Comparison of ENCODE assay signal across 1 cellular context in the genomic region with DNA sequence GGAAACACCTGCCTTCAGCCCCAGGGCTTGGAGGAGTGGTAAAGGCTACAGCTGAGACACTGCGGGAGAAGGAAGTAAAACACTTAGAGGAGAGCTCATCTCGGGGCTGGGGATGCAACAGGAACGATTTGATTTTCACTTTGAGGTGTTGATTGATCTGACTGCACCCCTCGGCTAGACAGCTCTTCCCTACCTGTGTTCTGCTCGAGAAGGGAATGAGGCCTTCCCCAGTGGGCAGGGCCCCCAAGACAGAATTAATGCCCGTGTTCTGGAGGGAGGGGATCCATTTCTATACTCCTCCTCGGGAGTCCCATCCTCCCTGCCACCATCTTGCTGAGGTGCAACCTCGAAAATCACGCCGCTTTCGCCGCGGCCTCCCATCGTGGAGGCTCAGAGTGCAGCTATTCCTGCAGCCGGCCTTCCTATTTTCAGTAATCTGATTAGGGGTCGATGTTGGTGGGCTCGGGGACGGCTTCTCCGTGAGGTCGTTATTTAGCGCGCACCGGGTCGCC.
A peak's percentile ranks its signal among the peaks of the same experiment; 100 is the strongest.
TF ChIP-seq lines count a peak whose summit lies in the region.

No MANE protein-coding gene starts in this region.

TF ChIP-seq in IMR-90, 13 proteins besides CTCF, POLR2A, EP300 and RAD21:
- TF ChIP-seq MAFK (IDR thresholded peaks at IDR 0.05; ENCODE audit: low read depth, low read length) (no peak), BHLHE40 (IDR thresholded peaks at IDR 0.05; ENCODE audit: low read depth, low read length) (no peak), CEBPB (IDR thresholded peaks at IDR 0.05; ENCODE audit: low read depth, low read length) (no peak), CHD1 (IDR thresholded peaks at IDR 0.05; ENCODE audit: low read depth, low read length) (no peak), USF2 (IDR thresholded peaks at IDR 0.05; ENCODE audit: low read depth, low read length) (no peak), MXI1 (IDR thresholded peaks at IDR 0.05; ENCODE audit: borderline replicate concordance, low read depth, low read length) (0 out of 2 replicates have a peak, but pooled peaks have one; percentile 2), MAZ (IDR thresholded peaks at IDR 0.05; ENCODE audit: borderline replicate concordance, low read depth, low read length) (no peak)
